1 cellular context compared by ENCODE assay signal in genomic region chr11:71928739-71929443, GRCh38.
TF ChIP-seq lines count a peak whose summit lies in the region.

Gene RNF121 (plus strand): TSS chr11:71929046. CDS start chr11:71929062, 16 bp downstream.

TF ChIP-seq in GM12878, 131 proteins besides CTCF, POLR2A, EP300 and RAD21 (continued from another document):
- TF ChIP-seq REST (IDR thresholded peaks at IDR 0.05; ENCODE audit: low read depth, low read length) (0 out of 2 replicates have a peak, but pooled peaks have one; percentile 40), MYC (IDR thresholded peaks at IDR 0.05; ENCODE audit: insufficient read depth, insufficient read length, insufficient replicate concordance, low read length, severe bottlenecking) (peak; percentile 13), NBN (IDR thresholded peaks at IDR 0.05) (peak; percentile 83; the same call in 1 of the 2 replicates), DPF2 (IDR thresholded peaks at IDR 0.05) (peak; percentile 29; the same call in 1 of the 2 replicates), ELK1 (IDR thresholded peaks at IDR 0.05; ENCODE audit: low read depth, low read length) (no peak), SUPT20H (IDR thresholded peaks at IDR 0.05; ENCODE audit: borderline replicate concordance, control insufficient read depth, low read depth, low read length) (peak; percentile 89), LARP7 (IDR thresholded peaks at IDR 0.05) (0 out of 2 replicates have a peak, but pooled peaks have one; percentile 26), NKRF (conservative IDR thresholded peaks at IDR 0.05) (peak; percentile 75), PBX3 (IDR thresholded peaks at IDR 0.05; ENCODE audit: insufficient replicate concordance, low read depth, low read length) (peak; percentile 82), STAT1 (conservative IDR thresholded peaks at IDR 0.05) (peak; percentile 80; the same call in 1 of the 2 replicates), NR2C2 (IDR thresholded peaks at IDR 0.05; ENCODE audit: borderline replicate concordance, control insufficient read depth, insufficient read length, low read depth) (no peak), HCFC1 (IDR thresholded peaks at IDR 0.05; ENCODE audit: low read length) (no peak), KLF5 (IDR thresholded peaks at IDR 0.05; ENCODE audit: partially characterized antibody) (peak; percentile 79), SREBF2 (IDR thresholded peaks at IDR 0.05; ENCODE audit: low read length) (no peak), MLLT1 (IDR thresholded peaks at IDR 0.05) (peak; percentile 85), RUNX3 (IDR thresholded peaks at IDR 0.05; ENCODE audit: low read length) (peak; percentile 94), ASH2L (IDR thresholded peaks at IDR 0.05; ENCODE audit: borderline replicate concordance, low read depth) (peak; percentile 35; the same call in 1 of the 2 replicates), IKZF1 (conservative IDR thresholded peaks at IDR 0.05) (peak; percentile 51; the same call in 1 of the 2 replicates), CHD1 (IDR thresholded peaks at IDR 0.05; ENCODE audit: low read depth, low read length) (no peak), E2F8 (IDR thresholded peaks at IDR 0.05; ENCODE audit: low read depth, partially characterized antibody) (no peak), RELB (IDR thresholded peaks at IDR 0.05; ENCODE audit: low read depth) (peak; percentile 98)
